In the genomic region with DNA sequence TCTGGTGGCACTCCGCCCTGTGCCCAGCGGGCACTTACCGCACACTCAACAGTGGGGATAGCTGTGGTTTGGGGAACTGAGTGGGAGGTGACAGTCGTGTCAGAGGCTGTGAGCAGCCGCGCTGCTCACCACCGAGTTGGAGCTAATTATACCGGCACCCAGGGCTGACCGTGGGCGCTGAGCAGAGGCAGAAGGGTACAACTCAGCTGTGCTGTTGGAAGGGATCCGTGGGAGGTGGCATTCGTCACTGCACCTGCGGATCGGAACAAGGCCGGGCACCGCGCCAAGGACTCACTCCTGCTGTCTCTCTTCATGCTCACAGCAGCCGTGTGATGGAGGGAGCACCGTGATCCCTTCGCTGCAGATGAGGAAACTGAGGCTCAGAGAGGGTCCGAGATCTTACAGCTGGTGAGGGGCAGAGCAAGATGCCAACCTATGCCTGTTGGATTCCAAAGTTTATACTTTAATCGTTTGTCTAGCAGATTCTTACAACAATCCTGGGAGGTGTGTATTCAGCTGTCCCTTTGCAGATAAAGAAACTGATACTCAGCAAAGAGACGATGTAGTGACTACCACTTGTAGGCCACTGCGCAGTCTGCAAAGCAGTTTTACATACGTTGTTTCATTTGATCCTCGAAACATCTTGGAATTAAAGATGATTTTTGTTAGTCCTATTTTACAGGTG, we compare ENCODE assay signal across 8 cellular contexts. TPM values are rescaled to one million over a fixed set of nuclear protein-coding genes. Genes with fewer than 3 reads are reported as not detected.
A peak's percentile ranks its signal among the peaks of the same experiment; 100 is the strongest.
DNase-seq lines count a peak whose midpoint lies in the region; ATAC-seq and TF ChIP-seq lines count a peak whose summit lies in the region.

No MANE protein-coding gene starts in this region.

- peak overlapping the region; percentile 84; the same call in 1 of the 2 replicates for H3K9ac ChIP-seq in BLaER1
- peak overlapping the region; percentile 66 for H3K9ac ChIP-seq in rectal smooth muscle tissue (ENCODE audit: low read length)

- intact Hi-C loops in heart right ventricle (cut with DNase I), result loop anchor here in 3 of 10 donors (1.0 to 2.0 kb wide), 3 partner anchors 42 to 48 kb away; no protein-coding TSS in a partner anchor
- intact Hi-C loops in uterus (cut with DNase I; ENCODE audit: low total_unique reads), result no loop called here

- DNase-seq in HL-60 (ENCODE audit: low read depth in 1 of 2, low spot score in 1 of 2) (peak; percentile 56 to 75), RPMI7951 (ENCODE audit: low read depth) (peak; percentile 79), activated gamma-delta T cell treated with Interleukin-2 at 50 U/mL for 16 hours (peak; percentile 68), heart right ventricle (peak; percentile 48 to 69), uterus (peak; percentile 56 to 60)

- H3K36me3 ChIP-seq in BLaER1 (peaks cover 9% of the 10 kb centered on the region; the same call in 1 of the 2 replicates), heart right ventricle (peaks cover 0 to 7% (median 0%) of the 10 kb centered on the region in 9 donors), rectal smooth muscle tissue (ENCODE audit: control insufficient read depth, insufficient read depth, low read length) (no peaks in the 10 kb centered on the region), uterus (no peaks in the 10 kb centered on the region)

- H4K20me1 ChIP-seq in BLaER1, result peaks cover 43% of the 10 kb centered on the region

- H3K4me1 ChIP-seq in BLaER1 (peaks cover 40% of the 10 kb centered on the region), heart right ventricle (peaks cover 13 to 55% (median 50%) of the 10 kb centered on the region in 9 donors), rectal smooth muscle tissue (ENCODE audit: control insufficient read depth, insufficient read depth, low read length) (peaks cover 19% of the 10 kb centered on the region), uterus (peaks cover 0 to 5% of the 10 kb centered on the region in 2 donors)

- H3K9me3 ChIP-seq in BLaER1, result no peaks in the 10 kb centered on the region
- no peaks in the 10 kb centered on the region for H3K9me3 ChIP-seq in heart right ventricle
- H3K9me3 ChIP-seq in uterus, result no peaks in the 10 kb centered on the region

- WGBS in heart right ventricle, 2 donors, result 13 to 14% methylated on average over 26 of the region's 26 CpGs

- ATAC-seq in GM19467 (IDR thresholded peaks at IDR 0.05; ENCODE audit: unreplicated experiment), result peak; percentile 34
- ATAC-seq in heart right ventricle, result peak; percentile 5 to 73 (median 43)

- H3K27ac ChIP-seq in BLaER1 (no peak overlapping the region), HL-60 (replicated peaks) (peak overlapping the region; percentile 75), heart right ventricle (peak overlapping the region; percentile 21 to 98 (median 96)), rectal smooth muscle tissue (ENCODE audit: low read depth, low read length) (peak overlapping the region; percentile 90), uterus (peak overlapping the region; percentile 89 to 93)

- peak overlapping the region; percentile 90 for H3K4me2 ChIP-seq in BLaER1

- no peak for TF ChIP-seq POLR2A in uterus (IDR thresholded peaks at IDR 0.05)

- no peaks in the 10 kb centered on the region for H3K27me3 ChIP-seq in BLaER1
- H3K27me3 ChIP-seq in HL-60 (ENCODE audit: insufficient read depth, poor library complexity, severe bottlenecking), result no peaks in the 10 kb centered on the region
- no peaks in the 10 kb centered on the region for H3K27me3 ChIP-seq in heart right ventricle
- H3K27me3 ChIP-seq in rectal smooth muscle tissue (ENCODE audit: control insufficient read depth, insufficient read depth, low read length), result no peaks in the 10 kb centered on the region
- no peaks in the 10 kb centered on the region for H3K27me3 ChIP-seq in uterus

- TF ChIP-seq CTCF in HL-60 (IDR thresholded peaks at IDR 0.05; ENCODE audit: insufficient read depth, low read length), result no peak
- TF ChIP-seq CTCF in heart right ventricle (IDR thresholded peaks at IDR 0.05), result peak in 1 of 9 donors; percentile 3
- no peak for TF ChIP-seq CTCF in uterus (IDR thresholded peaks at IDR 0.05)

- H3K4me3 ChIP-seq in BLaER1, result peak overlapping the region; percentile 91
- H3K4me3 ChIP-seq in HL-60 (replicated peaks; ENCODE audit: insufficient read depth, low read length), result peak overlapping the region; percentile 93
- peak overlapping the region; percentile 50 to 94 (median 89) for H3K4me3 ChIP-seq in heart right ventricle
- H3K4me3 ChIP-seq in rectal smooth muscle tissue (ENCODE audit: low read length), result peak overlapping the region; percentile 81
- H3K4me3 ChIP-seq in uterus, result peak overlapping the region; percentile 59 to 80

RNA-seq across cellular contexts. Expression of a gene that starts 0.7 kb away (rescaled TPM):
- 34.3 and 41.2 TPM in 2 replicates for total RNA-seq in RPMI7951 (2014; rRNA removed; shearing (Covaris generic))
- total RNA-seq in heart right ventricle, result 10 to 100 TPM; 23.6 to 46.0 (median 28.9) TPM
- 10 to 100 TPM; 17.2 to 20.2 TPM for polyA plus RNA-seq in heart right ventricle
- 100 to 1,000 TPM in 1 of 4 donors, 10 to 100 TPM in 3; 18.5 to 112 (median 57.2) TPM for total RNA-seq in uterus
